In the genomic region with DNA sequence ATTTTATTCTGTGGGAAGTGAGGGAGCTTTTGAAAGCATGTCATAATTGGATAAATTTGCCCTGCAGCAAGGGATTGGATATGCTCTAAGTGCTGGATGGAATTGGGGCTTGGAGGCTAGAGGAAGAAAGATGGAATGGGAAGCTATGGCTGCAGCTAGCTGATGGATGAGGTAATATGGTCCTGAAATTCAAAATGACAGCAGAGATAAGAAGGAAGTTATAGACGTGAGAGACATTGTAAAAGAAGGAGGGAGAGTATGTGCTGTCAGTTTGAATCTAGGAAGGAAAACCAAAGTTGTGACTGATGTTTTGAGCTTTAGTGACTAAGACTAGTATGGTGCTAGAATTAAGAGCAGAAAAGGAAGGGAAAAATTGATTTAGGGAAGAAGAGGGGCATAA, we compare ENCODE assay signal across 8 cellular contexts.
"Had no signal": no experiment of that assay in that cellular context is flagged by ENCODE, and none has a peak within 500 bp of the region (broad histone marks: within the 10 kb centered on the region; RNA-seq: fewer than 3 reads in every experiment).

No MANE protein-coding gene starts in this region.

- H3K4me3 ChIP-seq: GM23248, GM23338, HAP-1 had no signal

- H3K9me3 Mint-ChIP-seq: H9, HFFc6 had no signal

- H3K9me3 ChIP-seq: HAP-1 had no signal

- H3K27ac ChIP-seq: GM23248 had no signal

- H3K4me3 Mint-ChIP-seq: GM23338, H9, HFFc6 had no signal

- DNase-seq: GM23248, GOT3, H7, H9, HCEC 1CT, HFFc6 had no signal

- H3K27ac Mint-ChIP-seq: GM23338, H9, HFFc6 had no signal

- H3K36me3 ChIP-seq: HAP-1 had no signal
